ENCODE assay signal across 8 cellular contexts in genomic region chr2:69816923-69817542, GRCh38. TPM values are rescaled to one million over a fixed set of nuclear protein-coding genes. Genes with fewer than 3 reads are reported as not detected.
DNase-seq lines count a peak whose midpoint lies in the region; ATAC-seq lines count a peak whose summit lies in the region.

No MANE protein-coding gene starts in this region.

- peak; percentile 83 for DNase-seq in DMS153 (lab: John Stamatoyannopoulos, UW)
- peak; percentile 75 for DNase-seq in NCI-H748 (lab: John Stamatoyannopoulos, UW; ENCODE audit: unreplicated experiment)
- DNase-seq in activated CD4-positive, alpha-beta T cell treated with anti-CD3 and anti-CD28 coated beads, Interleukin-2, amount 50 U/mL, for 1 hour: peak; percentile 62
- peak; percentile 84 to 88 for DNase-seq in dermis microvascular lymphatic vessel endothelial cell (ENCODE audit: low read depth in 2 of 2)
- peak; percentile 88 to 90 for DNase-seq in lung microvascular endothelial cell (ENCODE audit: low read depth in 2 of 2)
- peak; percentile 44 for DNase-seq in stimulated activated CD8-positive, alpha-beta memory T cell treated with anti-CD3 and anti-CD28 coated beads, Interleukin-15, amount 100 ng/mL, for 1 hour (ENCODE audit: low read depth)

- ATAC-seq in HG03354 (IDR thresholded peaks at IDR 0.05; ENCODE audit: poor library complexity, severe bottlenecking, unreplicated experiment): peak; percentile 57
- ATAC-seq in HG03135 (IDR thresholded peaks at IDR 0.05; ENCODE audit: unreplicated experiment): no peak

RNA-seq across cellular contexts. Expression of gene GMCL1, which starts 12.4 kb away (rescaled TPM):
- total RNA-seq in dermis microvascular lymphatic vessel endothelial cell: 6.5 and 7.2 TPM in 2 replicates
- 5.0 and 7.9 TPM in 2 replicates for total RNA-seq in lung microvascular endothelial cell
